34 cellular contexts compared by ENCODE assay signal in genomic region chr14:33469898-33470297, GRCh38.
"Had no signal": no experiment of that assay in that cellular context is flagged by ENCODE, and none has a peak within 500 bp of the region (broad histone marks: within the 10 kb centered on the region; RNA-seq: fewer than 3 reads in every experiment).

No MANE protein-coding gene starts in this region.

- ATAC-seq: activated CD8-positive, alpha-beta T cell treated with anti-CD3 and anti-CD28 coated beads for 36 hours; activated naive CD4-positive, alpha-beta T cell treated with anti-CD3 and anti-CD28 coated beads, Interleukin-2, amount 50 U/mL, for 72 hours; activated T-cell treated with anti-CD3 and anti-CD28 coated beads, Interleukin-2, amount 50 U/mL, for 4 hours; activated T-cell treated with anti-CD3 and anti-CD28 coated beads, Interleukin-2, amount 50 U/mL, for 72 hours; activated T-helper 17 cell treated with anti-CD3 and anti-CD28 coated beads, Interleukin-2, amount 50 U/mL, for 72 hours; body of pancreas had no signal

- FAIRE-seq: astrocyte, TTC549 had no signal

- H3K9me3 ChIP-seq: adrenal gland, body of pancreas, breast epithelium had no signal

- H3K4me1 ChIP-seq: adrenal gland, body of pancreas, breast epithelium had no signal

- H3K4me3 ChIP-seq: adrenal gland, body of pancreas, breast epithelium had no signal

- H3K36me3 ChIP-seq: adrenal gland, brain microvascular endothelial cell, breast epithelium had no signal

- DNase-seq: activated B cell treated with CpG ODN at 0.5 μM for 24 hours; activated CD4-positive, alpha-beta memory T cell treated with anti-CD3 and anti-CD28 coated beads for 36 hours; activated CD4-positive, alpha-beta T cell treated with anti-CD3 and anti-CD28 coated beads for 4 hours; activated CD4-positive, alpha-beta T cell treated with anti-CD3 and anti-CD28 coated beads, Interleukin-2, amount 10 ng/mL, durations not matched to agents 24 days and 14 days; activated CD4-positive, alpha-beta T cell treated with anti-CD3 and anti-CD28 coated beads, Interleukin-2, amount 50 U/mL, for 1 hour; activated CD4-positive, alpha-beta T cell treated with anti-CD3 and anti-CD28 coated beads, Interleukin-2, amount 50 U/mL, for 4 hours; activated CD4-positive, CD25-positive, alpha-beta regulatory T cell treated with anti-CD3 and anti-CD28 coated beads, Interleukin-2, amount 50 U/mL, for 72 hours; activated CD8-positive, alpha-beta memory T cell treated with anti-CD3 and anti-CD28 coated beads, Interleukin-2, amount 50 U/mL, for 4 hours; activated CD8-positive, alpha-beta T cell treated with anti-CD3 and anti-CD28 coated beads for 36 hours; activated effector memory CD4-positive, alpha-beta T cell treated with anti-CD3 and anti-CD28 coated beads, Interleukin-2, amount 50 U/mL, for 16 hours; activated gamma-delta T cell treated with Interleukin-2 at 50 U/mL for 16 hours; activated naive CD4-positive, alpha-beta T cell; activated naive CD4-positive, alpha-beta T cell treated with anti-CD3 and anti-CD28 coated beads for 36 hours; activated naive CD4-positive, alpha-beta T cell treated with anti-CD3 and anti-CD28 coated beads, Interleukin-2, amount 50 U/mL, for 16 hours; activated naive CD8-positive, alpha-beta T cell treated with anti-CD3 and anti-CD28 coated beads for 36 hours; activated T-cell treated with anti-CD3 and anti-CD28 coated beads for 4 hours; activated T-cell treated with anti-CD3 and anti-CD28 coated beads, Interleukin-2, amount 50 U/mL, for 1 hour; activated T-cell treated with anti-CD3 and anti-CD28 coated beads, Interleukin-2, amount 50 U/mL, for 4 hours; activated T-cell treated with anti-CD3 and anti-CD28 coated beads, Interleukin-2, amount 50 U/mL, for 72 hours; adrenal gland; amniotic stem cell; aorta; brain microvascular endothelial cell; central memory CD4-positive, alpha-beta T cell; T-helper 1 cell; T-helper 2 cell; T-helper 9 cell had no signal

- H3K27me3 ChIP-seq: adrenal gland, body of pancreas, brain microvascular endothelial cell, breast epithelium had no signal

- H3K27ac ChIP-seq: adrenal gland, body of pancreas, brain microvascular endothelial cell, breast epithelium, VCaP had no signal
